ENCODE assay signal across 8 cellular contexts in genomic region chr12:70366581-70367267, GRCh38. TPM values are rescaled to one million over a fixed set of nuclear protein-coding genes. Genes with fewer than 3 reads are reported as not detected.
DNase-seq lines count a peak whose midpoint lies in the region; ATAC-seq and FAIRE-seq lines count a peak whose summit lies in the region.

No MANE protein-coding gene starts in this region.

- H3K27ac ChIP-seq in SK-N-MC: no peak overlapping the region

- H3K36me3 Mint-ChIP-seq in activated naive CD4-positive, alpha-beta T cell treated with anti-CD3 and anti-CD28 coated beads, Interleukin-2, amount 10 ng/mL, durations not matched to agents 7 days and 5 days: no peaks in the 10 kb centered on the region

- peaks cover 40% of the 10 kb centered on the region for H3K27me3 Mint-ChIP-seq in activated naive CD4-positive, alpha-beta T cell treated with anti-CD3 and anti-CD28 coated beads, Interleukin-2, amount 10 ng/mL, durations not matched to agents 7 days and 5 days

- peak; percentile 63 for FAIRE-seq in HTR-8/SVneo (lab: Jason Lieb, UNC)

- H3K9me3 Mint-ChIP-seq in activated naive CD4-positive, alpha-beta T cell treated with anti-CD3 and anti-CD28 coated beads, Interleukin-2, amount 10 ng/mL, durations not matched to agents 7 days and 5 days: no peaks in the 10 kb centered on the region

- intact Hi-C loops in Right ventricle myocardium superior (cut with DNase I) (no loop called here), posterior cingulate gyrus (cut with DNase I) (loop anchor here (2.0 to 5.0 kb wide), 3 partner anchors 124 to 210 kb away; partner anchors contain the start of gene CNOT2)

- H3K9ac ChIP-seq in SK-N-MC (ENCODE audit: insufficient read length): peak overlapping the region; percentile 69

- H3K27ac Mint-ChIP-seq in activated naive CD4-positive, alpha-beta T cell treated with anti-CD3 and anti-CD28 coated beads, Interleukin-2, amount 10 ng/mL, durations not matched to agents 7 days and 5 days: peak overlapping the region; percentile 6

- DNase-seq in D341Med (ENCODE audit: low spot score) (peak; percentile 57), HTR-8/SVneo (ENCODE audit: insufficient read length, low spot score) (peak; percentile 27), SK-N-MC (ENCODE audit: low read depth, low spot score) (no peak), Right ventricle myocardium superior (peak; percentile 55), posterior cingulate gyrus (peak; percentile 28 to 92 (median 53)), GM19240 (ENCODE audit: insufficient read length, low spot score) (no peak)
- peak; percentile 78 for DNase-seq in activated naive CD4-positive, alpha-beta T cell treated with anti-CD3 and anti-CD28 coated beads, Interleukin-2, amount 10 ng/mL, durations not matched to agents 7 days and 5 days

- H3K4me1 Mint-ChIP-seq in activated naive CD4-positive, alpha-beta T cell treated with anti-CD3 and anti-CD28 coated beads, Interleukin-2, amount 10 ng/mL, durations not matched to agents 7 days and 5 days: peaks cover 25% of the 10 kb centered on the region

- peak; percentile 42 for ATAC-seq in GM21381 (IDR thresholded peaks at IDR 0.05; ENCODE audit: unreplicated experiment)
- peak; percentile 33 for ATAC-seq in Right ventricle myocardium superior (ENCODE audit: poor library complexity)

- H3K4me3 ChIP-seq in SK-N-MC: peak overlapping the region; percentile 96

- peak overlapping the region; percentile 87 for H3K4me3 Mint-ChIP-seq in activated naive CD4-positive, alpha-beta T cell treated with anti-CD3 and anti-CD28 coated beads, Interleukin-2, amount 10 ng/mL, durations not matched to agents 7 days and 5 days

- no peaks in the 10 kb centered on the region for H3K9me3 ChIP-seq in SK-N-MC (ENCODE audit: low read depth, low read length)

- CTCF ChIA-PET in activated naive CD4-positive, alpha-beta T cell treated with anti-CD3 and anti-CD28 coated beads, Interleukin-2, amount 10 ng/mL, durations not matched to agents 7 days and 5 days (lab: Charles Lee): no interaction called here

- no peaks in the 10 kb centered on the region for H3K36me3 ChIP-seq in SK-N-MC (ENCODE audit: insufficient read depth, low read length)

RNA-seq across cellular contexts. Expression of gene KCNMB4, which starts 0.6 kb away (rescaled TPM):
- total RNA-seq in Right ventricle myocardium superior: 1.2 TPM

Comparison
In these comparisons a context has a peak if more than half of its experiments do, and no peak if none do; other contexts are left out.
1. DNase-seq: peak in D341Med (single experiment), HTR-8/SVneo (single experiment), activated naive CD4-positive, alpha-beta T cell treated with anti-CD3 and anti-CD28 coated beads, Interleukin-2, amount 10 ng/mL, durations not matched to agents 7 days and 5 days (single experiment), Right ventricle myocardium superior (single experiment) and posterior cingulate gyrus (10 of 10); none in SK-N-MC (single experiment) and GM19240 (single experiment).